6 cellular contexts compared by ENCODE assay signal in genomic region chr12:102291498-102292214, GRCh38.
DNase-seq lines count a peak whose midpoint lies in the region; ATAC-seq, FAIRE-seq and TF ChIP-seq lines count a peak whose summit lies in the region.
"Not testable (repeated sequence)": the region's sequence is repeated elsewhere in the genome, so short reads cannot be mapped to it uniquely, and the experiment has no call there.

No MANE protein-coding gene starts in this region.

- not testable (repeated sequence) for FAIRE-seq in HepG2 (lab: Jason Lieb, UNC)

- DNase-seq in Caco-2 (peak; percentile 20 to 46), adipocyte (ENCODE audit: low read depth) (peak; percentile 4), dedifferentiated amniotic fluid mesenchymal stem cell (ENCODE audit: extremely low spot score) (peak; percentile 14), fibroblast of the aortic adventitia (ENCODE audit: low read depth) (peak; percentile 37)
- DNase-seq in HepG2 (ENCODE audit: low spot score); omental fat pad (ENCODE audit: low spot score): not testable (repeated sequence)

- H3K4me3 ChIP-seq in Caco-2 (ENCODE audit: low read depth, low read length); adipocyte (ENCODE audit: low read length); fibroblast of the aortic adventitia (ENCODE audit: low read depth, low read length); HepG2 (replicated peaks in 1 of 3; ENCODE audit: insufficient read depth in 1 of 3, low read depth in 2 of 3, low read length in 3 of 3): not testable (repeated sequence)

- H3K27ac ChIP-seq in HepG2 (ENCODE audit: extremely low read length, insufficient read depth, low read length): not testable (repeated sequence)

- ATAC-seq in HepG2 (peak; percentile 43; the same call in 2 of the 3 replicates), omental fat pad (ENCODE audit: low FRiP score) (peak; percentile 66)

- H3K9me3 Mint-ChIP-seq in Caco-2 (ENCODE audit: unreplicated experiment): peaks cover 13% of the 10 kb centered on the region

- H3K4me1 ChIP-seq in Caco-2: peaks cover 11% of the 10 kb centered on the region
- H3K4me1 ChIP-seq in adipocyte (ENCODE audit: control insufficient read depth, insufficient read depth, low read length): not testable (repeated sequence)
- peaks cover 11% of the 10 kb centered on the region; the same call in 1 of the 2 replicates for H3K4me1 ChIP-seq in HepG2 (ENCODE audit: insufficient read depth, low read length)

- POLR2A ChIA-PET in Caco-2 (lab: Charles Lee); HepG2 (lab: Yijun Ruan, JAX): not testable (repeated sequence)

- not testable (repeated sequence) for H4K20me1 ChIP-seq in HepG2 (ENCODE audit: insufficient read depth, low read length)

- H3K36me3 Mint-ChIP-seq in Caco-2 (ENCODE audit: insufficient read depth, unreplicated experiment): not testable (repeated sequence)

- CTCF ChIA-PET in Caco-2 (lab: Charles Lee); HepG2 (lab: Yijun Ruan, JAX; ENCODE audit: low intra/inter-chr PET ratio, low total read pairs): not testable (repeated sequence)

- 31% methylated on average over 4 of the region's 5 CpGs for WGBS in HepG2 (ENCODE audit: low lambda C conversion rate)

- H3K4me2 ChIP-seq in HepG2 (ENCODE audit: low read depth, low read length): not testable (repeated sequence)

- TF ChIP-seq RAD21 in HepG2 (CRISPR knock-in tag; IDR thresholded peaks at IDR 0.05): not testable (repeated sequence)

- H3K9ac ChIP-seq in adipocyte (ENCODE audit: low read length); HepG2 (ENCODE audit: insufficient read depth, low read depth, low read length): not testable (repeated sequence)

- TF ChIP-seq EP300 in HepG2 (IDR thresholded peaks at IDR 0.05; ENCODE audit: low read depth in 2 of 2, low read length in 2 of 2); HepG2 (CRISPR knock-in tag; IDR thresholded peaks at IDR 0.05; ENCODE audit: borderline replicate concordance): not testable (repeated sequence)

- not testable (repeated sequence) for H3K4me1 Mint-ChIP-seq in Caco-2 (ENCODE audit: low read depth, unreplicated experiment)

- H3K27ac Mint-ChIP-seq in Caco-2 (ENCODE audit: unreplicated experiment): not testable (repeated sequence)

- TF ChIP-seq POLR2A in HepG2 (IDR thresholded peaks at IDR 0.05; ENCODE audit: insufficient read depth in 1 of 2, low read depth in 2 of 2, low read length in 2 of 2): not testable (repeated sequence)

- not testable (repeated sequence) for H2AFZ ChIP-seq in HepG2 (ENCODE audit: low read length)

- H3K36me3 ChIP-seq in Caco-2 (ENCODE audit: control insufficient read depth, insufficient read depth, low read length); adipocyte (ENCODE audit: control insufficient read depth, insufficient read depth, low read length, severe bottlenecking); HepG2 (replicated peaks in 1 of 2; ENCODE audit: control insufficient read depth in 1 of 2, insufficient read depth in 2 of 2, low read length in 2 of 2): not testable (repeated sequence)

- not testable (repeated sequence) for H3K9me3 ChIP-seq in Caco-2; adipocyte (ENCODE audit: control insufficient read depth, low read length); HepG2 (ENCODE audit: low read length)

- not testable (repeated sequence) for H3K27me3 Mint-ChIP-seq in Caco-2 (ENCODE audit: insufficient read depth, unreplicated experiment)

- not testable (repeated sequence) for H3K27me3 ChIP-seq in Caco-2 (replicated peaks; ENCODE audit: control insufficient read depth, insufficient read depth, low read length); adipocyte (replicated peaks; ENCODE audit: control insufficient read depth, insufficient read depth, low read length); HepG2 (ENCODE audit: control insufficient read depth in 1 of 2, insufficient read depth in 2 of 2, low read length in 2 of 2)

- in situ Hi-C loops in HepG2 (cut with HindIII; ENCODE audit: extremely low pct_ligation_motif_present, low pct_unique_long_range_greater_than_20kb): not testable (repeated sequence)

- intact Hi-C loops in Caco-2 (cut with micrococcal nuclease; ENCODE audit: unreplicated experiment): loop anchor here (10.0 kb wide), 1 partner anchor 167 kb away; the partner anchor contains the start of genes NUP37 and PARPBP
- intact Hi-C loops in HepG2 (cut with micrococcal nuclease; ENCODE audit: unreplicated experiment): not testable (repeated sequence)

- BruUV-seq in Caco-2 (replicated peaks; lab: Mats Ljungman, UMichigan); HepG2 (replicated peaks; lab: Mats Ljungman, UMichigan): not testable (repeated sequence)

- not testable (repeated sequence) for H3K79me2 ChIP-seq in HepG2 (ENCODE audit: insufficient read depth, low read length)

- not testable (repeated sequence) for H3K4me3 Mint-ChIP-seq in Caco-2 (ENCODE audit: unreplicated experiment)

- not testable (repeated sequence) for TF ChIP-seq CTCF in Caco-2 (IDR thresholded peaks at IDR 0.05; ENCODE audit: insufficient read depth in 1 of 2, low read depth in 1 of 2, low read length in 1 of 2, severe bottlenecking in 1 of 2, unreplicated experiment in 1 of 2); fibroblast of the aortic adventitia (IDR thresholded peaks at IDR 0.05; ENCODE audit: insufficient read depth, low read length); HepG2 (CRISPR knock-in tag; IDR thresholded peaks at IDR 0.05); omental fat pad (IDR thresholded peaks at IDR 0.05)
